38 cellular contexts compared by ENCODE assay signal in the genomic region with DNA sequence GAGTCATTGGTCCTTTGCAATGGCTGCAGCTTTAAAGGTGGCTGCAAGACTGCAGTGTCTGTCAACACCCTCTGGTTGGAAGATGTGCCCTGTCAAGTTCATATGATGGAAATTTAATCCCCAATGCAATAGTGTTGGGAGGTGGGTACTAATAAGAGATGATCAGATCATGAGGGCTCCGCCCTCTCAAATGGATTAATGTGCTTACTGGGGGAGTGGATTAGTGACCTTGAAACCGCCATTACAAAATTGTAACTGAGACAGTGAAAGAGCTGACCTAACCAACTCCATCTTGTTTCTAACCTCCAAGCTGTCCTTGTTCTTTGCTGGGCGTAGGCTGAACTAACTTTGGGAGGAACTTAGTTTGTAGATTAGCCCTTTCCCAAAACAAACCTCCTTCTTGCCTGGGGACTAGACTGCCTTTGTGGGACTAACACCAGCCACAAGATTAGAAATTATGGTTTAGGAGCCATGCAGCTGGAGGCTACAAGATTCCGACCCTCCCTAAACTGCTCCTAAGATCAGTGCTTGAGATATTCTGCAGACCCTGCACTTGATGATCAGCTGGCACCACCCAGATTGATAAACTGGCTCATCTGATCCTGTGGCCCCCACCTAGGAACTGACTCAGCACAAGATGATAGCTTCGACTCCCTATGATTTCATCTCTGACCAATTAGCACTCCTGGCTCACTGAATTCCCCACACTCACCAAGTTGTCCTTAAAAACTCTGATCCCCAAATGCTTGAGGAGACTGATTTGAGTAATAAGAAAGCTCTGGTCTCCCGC. TPM values are rescaled to one million over a fixed set of nuclear protein-coding genes. Genes with fewer than 3 reads are reported as not detected.
"Had no signal": no experiment of that assay in that cellular context is flagged by ENCODE, and none has a peak within 500 bp of the region (broad histone marks: within the 10 kb centered on the region; RNA-seq: fewer than 3 reads in every experiment).

No MANE protein-coding gene starts in this region.

- H3K4me3 ChIP-seq: adrenal gland, body of pancreas, breast epithelium had no signal

- H3K4me3 Mint-ChIP-seq: activated B cell treated with CpG ODN at 0.5 μM for 24 hours; activated CD4-positive, alpha-beta memory T cell treated with anti-CD3 and anti-CD28 coated beads for 36 hours; activated CD4-positive, alpha-beta T cell treated with anti-CD3 and anti-CD28 coated beads, Interleukin-2, amount 10 ng/mL, durations not matched to agents 24 days and 14 days; activated CD8-positive, alpha-beta T cell treated with anti-CD3 and anti-CD28 coated beads for 36 hours; activated naive CD4-positive, alpha-beta T cell treated with anti-CD3 and anti-CD28 coated beads for 36 hours; activated naive CD8-positive, alpha-beta T cell treated with anti-CD3 and anti-CD28 coated beads for 36 hours; activated T-cell treated with anti-CD3 and anti-CD28 coated beads, Interleukin-2, amount 50 U/mL, for 4 hours; activated T-cell treated with anti-CD3 and anti-CD28 coated beads, Interleukin-2, amount 50 U/mL, for 72 hours; activated T-helper 1 cell treated with anti-CD3 and anti-CD28 coated beads, Interleukin-12 subunit alpha, Interleukin-12 subunit beta, Interleukin-2, Interleukin-4 antibody, amounts not matched to agents 30 ng/mL and 10 ng/mL and 1 ng/mL, durations not matched to agents 14 hours and 24 hours and 36 hours; activated T-helper 17 cell treated with anti-CD3 and anti-CD28 coated beads, Interleukin-2, amount 50 U/mL, for 72 hours; T-helper 1 cell treated with Interleukin-12 subunit alpha and Interleukin-12 subunit beta and Interleukin-4 antibody, amounts not matched to agents 30 μg/mL and 1 μg/mL, for 36 hours; T-helper 2 cell treated with Interferon-gamma antibody and Interleukin-4, amounts not matched to agents 5 μg/mL and 100 μg/mL, for 36 hours had no signal

- H3K27me3 Mint-ChIP-seq: activated CD8-positive, alpha-beta T cell treated with anti-CD3 and anti-CD28 coated beads for 36 hours had no signal

- FAIRE-seq: astrocyte, colon, TTC549 had no signal

- H3K9me3 ChIP-seq: adrenal gland, body of pancreas, breast epithelium had no signal

- H3K36me3 Mint-ChIP-seq: activated CD4-positive, alpha-beta memory T cell treated with anti-CD3 and anti-CD28 coated beads for 36 hours; activated naive CD4-positive, alpha-beta T cell treated with anti-CD3 and anti-CD28 coated beads, Interleukin-2, amount 50 U/mL, for 72 hours; activated naive CD8-positive, alpha-beta T cell treated with anti-CD3 and anti-CD28 coated beads for 36 hours had no signal

- H3K27ac ChIP-seq: adrenal gland, body of pancreas, brain microvascular endothelial cell, breast epithelium, VCaP had no signal

- ATAC-seq: activated CD8-positive, alpha-beta T cell treated with anti-CD3 and anti-CD28 coated beads for 36 hours; activated naive CD4-positive, alpha-beta T cell treated with anti-CD3 and anti-CD28 coated beads, Interleukin-2, amount 50 U/mL, for 72 hours; activated T-cell treated with anti-CD3 and anti-CD28 coated beads, Interleukin-2, amount 50 U/mL, for 4 hours; activated T-cell treated with anti-CD3 and anti-CD28 coated beads, Interleukin-2, amount 50 U/mL, for 72 hours; activated T-helper 17 cell treated with anti-CD3 and anti-CD28 coated beads, Interleukin-2, amount 50 U/mL, for 72 hours; body of pancreas had no signal

- H3K4me1 Mint-ChIP-seq: activated B cell treated with CpG ODN at 0.5 μM for 24 hours; activated CD4-positive, alpha-beta T cell treated with anti-CD3 and anti-CD28 coated beads, Interleukin-2, amount 10 ng/mL, durations not matched to agents 24 days and 14 days; activated T-helper 17 cell treated with anti-CD3 and anti-CD28 coated beads, Interleukin-2, amount 50 U/mL, for 72 hours had no signal

- H3K9me3 Mint-ChIP-seq: activated B cell treated with CpG ODN at 0.5 μM for 24 hours; activated CD4-positive, alpha-beta memory T cell treated with anti-CD3 and anti-CD28 coated beads for 36 hours; activated CD4-positive, alpha-beta T cell treated with anti-CD3 and anti-CD28 coated beads, Interleukin-2, amount 10 ng/mL, durations not matched to agents 24 days and 14 days; activated CD8-positive, alpha-beta T cell treated with anti-CD3 and anti-CD28 coated beads for 36 hours; activated naive CD4-positive, alpha-beta T cell treated with anti-CD3 and anti-CD28 coated beads for 36 hours; activated naive CD4-positive, alpha-beta T cell treated with anti-CD3 and anti-CD28 coated beads, Interleukin-2, amount 50 U/mL, for 72 hours; activated naive CD8-positive, alpha-beta T cell treated with anti-CD3 and anti-CD28 coated beads for 36 hours; activated T-cell treated with anti-CD3 and anti-CD28 coated beads, Interleukin-2, amount 50 U/mL, for 4 hours; activated T-cell treated with anti-CD3 and anti-CD28 coated beads, Interleukin-2, amount 50 U/mL, for 72 hours; activated T-helper 1 cell treated with anti-CD3 and anti-CD28 coated beads, Interleukin-12 subunit alpha, Interleukin-12 subunit beta, Interleukin-2, Interleukin-4 antibody, amounts not matched to agents 30 ng/mL and 10 ng/mL and 1 ng/mL, durations not matched to agents 14 hours and 24 hours and 36 hours; activated T-helper 17 cell treated with anti-CD3 and anti-CD28 coated beads, Interleukin-2, amount 50 U/mL, for 72 hours; T-helper 1 cell treated with Interleukin-12 subunit alpha and Interleukin-12 subunit beta and Interleukin-4 antibody, amounts not matched to agents 30 μg/mL and 1 μg/mL, for 36 hours; T-helper 2 cell treated with Interferon-gamma antibody and Interleukin-4, amounts not matched to agents 5 μg/mL and 100 μg/mL, for 36 hours had no signal

- H3K27me3 ChIP-seq: adrenal gland, body of pancreas, brain microvascular endothelial cell, breast epithelium had no signal

- DNase-seq: activated B cell treated with CpG ODN at 0.5 μM for 24 hours; activated CD4-positive, alpha-beta memory T cell treated with anti-CD3 and anti-CD28 coated beads for 36 hours; activated CD4-positive, alpha-beta T cell treated with anti-CD3 and anti-CD28 coated beads for 4 hours; activated CD4-positive, alpha-beta T cell treated with anti-CD3 and anti-CD28 coated beads, Interleukin-2, amount 10 ng/mL, durations not matched to agents 24 days and 14 days; activated CD4-positive, alpha-beta T cell treated with anti-CD3 and anti-CD28 coated beads, Interleukin-2, amount 50 U/mL, for 1 hour; activated CD4-positive, alpha-beta T cell treated with anti-CD3 and anti-CD28 coated beads, Interleukin-2, amount 50 U/mL, for 4 hours; activated CD4-positive, CD25-positive, alpha-beta regulatory T cell treated with anti-CD3 and anti-CD28 coated beads, Interleukin-2, amount 50 U/mL, for 72 hours; activated CD8-positive, alpha-beta memory T cell treated with anti-CD3 and anti-CD28 coated beads, Interleukin-2, amount 50 U/mL, for 4 hours; activated CD8-positive, alpha-beta T cell treated with anti-CD3 and anti-CD28 coated beads for 36 hours; activated effector memory CD4-positive, alpha-beta T cell treated with anti-CD3 and anti-CD28 coated beads, Interleukin-2, amount 50 U/mL, for 16 hours; activated gamma-delta T cell treated with Interleukin-2 at 50 U/mL for 16 hours; activated naive CD4-positive, alpha-beta T cell; activated naive CD4-positive, alpha-beta T cell treated with anti-CD3 and anti-CD28 coated beads for 36 hours; activated naive CD4-positive, alpha-beta T cell treated with anti-CD3 and anti-CD28 coated beads, Interleukin-2, amount 50 U/mL, for 16 hours; activated naive CD8-positive, alpha-beta T cell treated with anti-CD3 and anti-CD28 coated beads for 36 hours; activated T-cell treated with anti-CD3 and anti-CD28 coated beads for 4 hours; activated T-cell treated with anti-CD3 and anti-CD28 coated beads, Interleukin-2, amount 50 U/mL, for 1 hour; activated T-cell treated with anti-CD3 and anti-CD28 coated beads, Interleukin-2, amount 50 U/mL, for 4 hours; activated T-cell treated with anti-CD3 and anti-CD28 coated beads, Interleukin-2, amount 50 U/mL, for 72 hours; adrenal gland; amniotic stem cell; aorta; body of pancreas; brain microvascular endothelial cell; central memory CD4-positive, alpha-beta T cell; T-helper 2 cell; T-helper 9 cell had no signal

- H3K27ac Mint-ChIP-seq: activated B cell treated with CpG ODN at 0.5 μM for 24 hours; activated CD4-positive, alpha-beta memory T cell treated with anti-CD3 and anti-CD28 coated beads for 36 hours; activated CD4-positive, alpha-beta T cell treated with anti-CD3 and anti-CD28 coated beads, Interleukin-2, amount 10 ng/mL, durations not matched to agents 24 days and 14 days; activated CD8-positive, alpha-beta T cell treated with anti-CD3 and anti-CD28 coated beads for 36 hours; activated naive CD4-positive, alpha-beta T cell treated with anti-CD3 and anti-CD28 coated beads for 36 hours; activated naive CD4-positive, alpha-beta T cell treated with anti-CD3 and anti-CD28 coated beads, Interleukin-2, amount 50 U/mL, for 72 hours; activated naive CD8-positive, alpha-beta T cell treated with anti-CD3 and anti-CD28 coated beads for 36 hours; activated T-cell treated with anti-CD3 and anti-CD28 coated beads, Interleukin-2, amount 50 U/mL, for 72 hours; activated T-helper 1 cell treated with anti-CD3 and anti-CD28 coated beads, Interleukin-12 subunit alpha, Interleukin-12 subunit beta, Interleukin-2, Interleukin-4 antibody, amounts not matched to agents 30 ng/mL and 10 ng/mL and 1 ng/mL, durations not matched to agents 14 hours and 24 hours and 36 hours; activated T-helper 17 cell treated with anti-CD3 and anti-CD28 coated beads, Interleukin-2, amount 50 U/mL, for 72 hours; T-helper 1 cell treated with Interleukin-12 subunit alpha and Interleukin-12 subunit beta and Interleukin-4 antibody, amounts not matched to agents 30 μg/mL and 1 μg/mL, for 36 hours; T-helper 2 cell treated with Interferon-gamma antibody and Interleukin-4, amounts not matched to agents 5 μg/mL and 100 μg/mL, for 36 hours had no signal

- H3K36me3 ChIP-seq: adrenal gland, brain microvascular endothelial cell, breast epithelium had no signal

- H3K4me1 ChIP-seq: adrenal gland, body of pancreas, breast epithelium had no signal

RNA-seq across cellular contexts. Expression of gene MYCN, which starts 13.7 kb away (rescaled TPM):
- total RNA-seq: activated B cell treated with CpG ODN at 0.5 μM for 24 hours; activated CD4-positive, alpha-beta T cell treated with anti-CD3 and anti-CD28 coated beads, Interleukin-2, amount 10 ng/mL, durations not matched to agents 24 days and 14 days; activated CD8-positive, alpha-beta memory T cell treated with anti-CD3 and anti-CD28 coated beads for 36 hours; activated naive CD4-positive, alpha-beta T cell treated with anti-CD3 and anti-CD28 coated beads, Interleukin-2, amount 50 U/mL, for 72 hours; activated T-helper 1 cell treated with anti-CD3 and anti-CD28 coated beads, Interleukin-12 subunit alpha, Interleukin-12 subunit beta, Interleukin-2, Interleukin-4 antibody, amounts not matched to agents 30 ng/mL and 10 ng/mL and 1 ng/mL, durations not matched to agents 14 hours and 24 hours and 36 hours; activated T-helper 17 cell treated with anti-CD3 and anti-CD28 coated beads, Interleukin-2, amount 50 U/mL, for 72 hours; body of pancreas had no signal
